In genomic region chr7:3518546-3518945, GRCh38 we compare ENCODE assay signal across 11 cellular contexts.
"Had no signal": no experiment of that assay in that cellular context is flagged by ENCODE, and none has a peak within 500 bp of the region (broad histone marks: within the 10 kb centered on the region; RNA-seq: fewer than 3 reads in every experiment).

No MANE protein-coding gene starts in this region.

- DNase-seq: activated CD4-positive, alpha-beta T cell treated with anti-CD3 and anti-CD28 coated beads, Interleukin-2, amount 50 U/mL, for 1 hour; activated effector memory CD4-positive, alpha-beta T cell treated with Interleukin-2 at 50 U/mL for 16 hours; activated T-cell treated with anti-CD3 and anti-CD28 coated beads, Interleukin-2, amount 50 U/mL, for 1 hour; kidney; left ventricle myocardium inferior; pancreas had no signal

- H3K36me3 Mint-ChIP-seq: activated naive CD4-positive, alpha-beta T cell treated with anti-CD3 and anti-CD28 coated beads, Interleukin-2, amount 50 U/mL, for 72 hours had no signal

- H3K4me3 ChIP-seq: hepatocyte, left ventricle myocardium inferior, pancreas, vagina had no signal

- H3K9me3 ChIP-seq: left ventricle myocardium inferior, pancreas, vagina had no signal

- H3K4me1 ChIP-seq: left ventricle myocardium inferior, vagina had no signal

- ATAC-seq: activated naive CD4-positive, alpha-beta T cell treated with anti-CD3 and anti-CD28 coated beads, Interleukin-2, amount 50 U/mL, for 72 hours; pancreas had no signal

- H3K9me3 Mint-ChIP-seq: activated naive CD4-positive, alpha-beta T cell treated with anti-CD3 and anti-CD28 coated beads, Interleukin-2, amount 50 U/mL, for 72 hours; neural crest cell; T-helper 1 cell treated with Interleukin-12 subunit alpha and Interleukin-12 subunit beta and Interleukin-4 antibody, amounts not matched to agents 30 μg/mL and 1 μg/mL, for 36 hours had no signal

- H3K36me3 ChIP-seq: left ventricle myocardium inferior, pancreas, vagina had no signal

- H3K27ac Mint-ChIP-seq: activated naive CD4-positive, alpha-beta T cell treated with anti-CD3 and anti-CD28 coated beads, Interleukin-2, amount 50 U/mL, for 72 hours; T-helper 1 cell treated with Interleukin-12 subunit alpha and Interleukin-12 subunit beta and Interleukin-4 antibody, amounts not matched to agents 30 μg/mL and 1 μg/mL, for 36 hours had no signal

- H3K27me3 ChIP-seq: hepatocyte, pancreas, vagina had no signal

- H3K4me3 Mint-ChIP-seq: neural crest cell; T-helper 1 cell treated with Interleukin-12 subunit alpha and Interleukin-12 subunit beta and Interleukin-4 antibody, amounts not matched to agents 30 μg/mL and 1 μg/mL, for 36 hours had no signal

- H3K4me1 Mint-ChIP-seq: neural crest cell had no signal
